ENCODE assay signal across 8 cellular contexts in genomic region chr20:45363611-45364492, GRCh38. TPM values are rescaled to one million over a fixed set of nuclear protein-coding genes. Genes with fewer than 3 reads are reported as not detected.
DNase-seq lines count a peak whose midpoint lies in the region; ATAC-seq and TF ChIP-seq lines count a peak whose summit lies in the region.

No MANE protein-coding gene starts in this region.

- ATAC-seq in T-cell (replicated peaks in 1 of 4) = no peak
- no peak for ATAC-seq in GM21717 (IDR thresholded peaks at IDR 0.05; ENCODE audit: unreplicated experiment)

- H3K9me3 ChIP-seq in HEK293 (ENCODE audit: control insufficient read depth, insufficient read depth, low read depth, low read length) = no peaks in the 10 kb centered on the region

- peaks cover 0 to 39% of the 10 kb centered on the region in 2 experiments; a peak in 1 of 3 replicates for H3K36me3 ChIP-seq in HEK293 (ENCODE audit: control insufficient read depth in 2 of 2, insufficient read depth in 1 of 2, low read length in 2 of 2)

- TF ChIP-seq CTCF in HEK293 (tag by site-specific recombination; IDR thresholded peaks at IDR 0.05) (no peak), foreskin fibroblast (IDR thresholded peaks at IDR 0.05; ENCODE audit: low read depth, low read length) (no peak)

- POLR2A ChIA-PET in HEK293 (lab: Yijun Ruan, JAX) = interaction anchor here (0.6 to 2.4 kb wide), 17 partner anchors 8 to 428 kb away, joined by 3 to 31 read pairs (median 6); partner anchors contain the start of genes DBNDD2, DNTTIP1, PIGT and SDC4
- POLR2A ChIA-PET in T-cell (lab: Charles Lee) = interaction anchor here (0.7 to 2.4 kb wide), 6 partner anchors 9 to 460 kb away, joined by 4 to 19 read pairs (median 6); partner anchors contain the start of gene PIGT (in 1 of the 2)

- H3K27ac Mint-ChIP-seq in T-cell = peak overlapping the region; percentile 99 to 100

- DNase-seq in T-cell (no peak), foreskin fibroblast (no peak), HCEC 1CT (no peak), AG08395 (ENCODE audit: low spot score) (no peak), NCI-H1092 (lab: John Stamatoyannopoulos, UW) (no peak)

- H3K9me3 Mint-ChIP-seq in T-cell = no peaks in the 10 kb centered on the region

- peak overlapping the region; percentile 86 to 99 (median 98) for H3K4me3 Mint-ChIP-seq in T-cell

- peak overlapping the region; percentile 66 for H3K4me3 ChIP-seq in HEK293 (ENCODE audit: low read depth, low read length)
- peak overlapping the region; percentile 74 to 92 for H3K4me3 ChIP-seq in foreskin fibroblast (ENCODE audit: low read depth in 1 of 2, low read length in 2 of 2)
- H3K4me3 ChIP-seq in skin epidermis = peak overlapping the region; percentile 49 to 83 (median 62)

- H3K4me1 ChIP-seq in HEK293 (ENCODE audit: control insufficient read depth, insufficient read depth, low read length) = no peaks in the 10 kb centered on the region; the same call in 1 of the 2 replicates

- H3K27me3 Mint-ChIP-seq in T-cell = no peaks in the 10 kb centered on the region

- H3K36me3 Mint-ChIP-seq in T-cell = peaks cover 29% of the 10 kb centered on the region

- peak overlapping the region; percentile 31; the same call in 1 of the 2 replicates for H3K27ac ChIP-seq in HEK293 (ENCODE audit: extremely low read depth, low read depth, low read length)
- peak overlapping the region in 20 of 21 experiments; percentile 81 to 99 (median 94) for H3K27ac ChIP-seq in skin epidermis

- CTCF ChIA-PET in HEK293 (lab: Yijun Ruan, JAX) (interaction anchor here (0.6 to 6.5 kb wide), 25 partner anchors 10 to 1808 kb away, joined by 3 to 92 read pairs (median 5); no protein-coding TSS in a partner anchor), T-cell (lab: Charles Lee) (interaction anchor here (0.6 to 5.8 kb wide), 20 partner anchors 9 to 742 kb away, joined by 3 to 95 read pairs (median 6); partner anchors contain the start of gene PIGT (in 2 of the 2))

- H3K4me1 Mint-ChIP-seq in T-cell = peaks cover 50 to 55% (median 55%) of the 10 kb centered on the region in 3 donors

TF ChIP-seq in HEK293, 187 proteins besides CTCF, POLR2A, EP300 and RAD21:
- TF ChIP-seq ZNF404 (tag by site-specific recombination; IDR thresholded peaks at IDR 0.05) (no peak), ZNF473 (tag by site-specific recombination; IDR thresholded peaks at IDR 0.05) (no peak), FEZF1 (tag by site-specific recombination; IDR thresholded peaks at IDR 0.05) (no peak), ZNF544 (tag by site-specific recombination; IDR thresholded peaks at IDR 0.05) (no peak), BCL6B (tag by site-specific recombination; IDR thresholded peaks at IDR 0.05) (no peak), ZNF133 (tag by site-specific recombination; IDR thresholded peaks at IDR 0.05) (no peak)

RNA-seq across cellular contexts. Expression of gene SYS1, which starts 0.9 kb away (rescaled TPM):
- total RNA-seq in T-cell = 10 to 100 TPM; 53.1 to 86.9 (median 58.2) TPM

RNA-seq across cellular contexts. Expression of gene TP53TG5, which starts 14.3 kb away (rescaled TPM):
- under 1 TPM in 3 of 5 donors, not detected in 2; 0.10 to 0.23 (median 0.16) TPM for total RNA-seq in T-cell

RNA-seq across cellular contexts. Expression of gene SDC4, which starts 15.6 kb away (rescaled TPM):
- 1 to 10 TPM in 4 of 5 donors, under 1 TPM in 1; 0.68 to 4.4 (median 3.5) TPM for total RNA-seq in T-cell

RNA-seq across cellular contexts. Expression of gene DBNDD2, which starts 44.2 kb away (rescaled TPM):
- total RNA-seq in T-cell = 10 to 100 TPM; 10.1 to 16.8 (median 14.8) TPM

RNA-seq across cellular contexts. Expression of gene PIGT, which starts 52.1 kb away (rescaled TPM):
- 100 to 1,000 TPM in 2 of 5 donors, 10 to 100 TPM in 3; 76.6 to 140 (median 79.4) TPM for total RNA-seq in T-cell
